9 cellular contexts compared by ENCODE assay signal in the genomic region with DNA sequence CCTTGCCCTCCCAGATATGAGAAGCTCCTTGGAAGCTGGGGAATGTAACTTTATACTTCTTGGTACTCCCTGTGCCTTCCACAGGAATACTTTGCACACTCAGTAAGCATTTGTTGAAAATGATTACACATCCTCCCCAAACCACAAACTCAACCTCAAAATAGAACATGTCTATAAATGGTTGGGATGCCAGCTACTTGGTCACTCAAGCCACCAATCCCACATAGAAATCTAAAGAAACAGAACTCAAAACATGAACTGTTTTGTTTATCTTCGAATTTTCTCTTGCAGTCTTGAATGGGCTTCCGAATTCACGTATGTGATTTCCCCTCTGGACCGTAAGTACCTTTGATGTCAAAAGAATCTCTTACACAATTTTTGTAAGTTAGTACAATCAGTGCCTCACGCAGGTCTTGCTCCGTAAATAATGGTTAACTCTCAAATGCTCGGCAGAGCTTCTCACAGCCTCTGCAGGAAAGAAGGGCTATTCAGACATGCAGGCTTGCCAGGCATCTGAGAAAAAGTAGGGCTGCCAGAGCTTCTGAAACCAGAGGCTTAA. TPM values are rescaled to one million over a fixed set of nuclear protein-coding genes. Genes with fewer than 3 reads are reported as not detected.
DNase-seq lines count a peak whose midpoint lies in the region; ATAC-seq, FAIRE-seq and TF ChIP-seq lines count a peak whose summit lies in the region.
"Had no signal": no experiment of that assay in that cellular context is flagged by ENCODE, and none has a peak within 500 bp of the region (broad histone marks: within the 10 kb centered on the region; RNA-seq: fewer than 3 reads in every experiment).

No MANE protein-coding gene starts in this region.

- peaks cover 31% of the 10 kb centered on the region for H3K27me3 Mint-ChIP-seq in activated T-helper 17 cell treated with anti-CD3 and anti-CD28 coated beads, Interleukin-2, amount 50 U/mL, for 72 hours

- H3K9ac ChIP-seq in kidney (ENCODE audit: low read length in 2 of 2) = no peak overlapping the region

- H3K27ac ChIP-seq in kidney (ENCODE audit: low read depth in 2 of 2, low read length in 2 of 2) = peak overlapping the region; percentile 61 to 67
- peak overlapping the region; percentile 18 for H3K27ac ChIP-seq in thymus (ENCODE audit: low read depth)

- in situ Hi-C loops in GM13977 (cut with MboI; ENCODE audit: low pct_unique_long_range_greater_than_20kb, low sequenced_read_pairs, unreplicated experiment) = no loop called here

- H3K4me1 ChIP-seq in kidney (ENCODE audit: control insufficient read depth in 1 of 2, insufficient read depth in 1 of 2, low read depth in 1 of 2, low read length in 2 of 2) = peaks cover 14 to 16% of the 10 kb centered on the region in 2 donors
- no peaks in the 10 kb centered on the region for H3K4me1 ChIP-seq in thymus (ENCODE audit: control insufficient read depth, insufficient read depth, low read length)

- no peaks in the 10 kb centered on the region for H3K36me3 Mint-ChIP-seq in activated T-helper 17 cell treated with anti-CD3 and anti-CD28 coated beads, Interleukin-2, amount 50 U/mL, for 72 hours (ENCODE audit: low read depth)

- no peaks in the 10 kb centered on the region for H3K27me3 ChIP-seq in thymus (ENCODE audit: control insufficient read depth, insufficient read depth)

- peaks cover 12% of the 10 kb centered on the region for H3K4me1 Mint-ChIP-seq in activated T-helper 17 cell treated with anti-CD3 and anti-CD28 coated beads, Interleukin-2, amount 50 U/mL, for 72 hours

- H3K9me3 Mint-ChIP-seq in activated T-helper 17 cell treated with anti-CD3 and anti-CD28 coated beads, Interleukin-2, amount 50 U/mL, for 72 hours = no peaks in the 10 kb centered on the region

- no peak overlapping the region for H3K4me3 ChIP-seq in kidney (ENCODE audit: low read length in 2 of 2)
- no peak overlapping the region for H3K4me3 ChIP-seq in thymus (ENCODE audit: low read length)

- 13% methylated on average over 7 of the region's 7 CpGs for WGBS in thymus

- peak; percentile 46 for ATAC-seq in activated T-helper 17 cell treated with anti-CD3 and anti-CD28 coated beads, Interleukin-2, amount 50 U/mL, for 72 hours (replicated peaks)
- no peak for ATAC-seq in HG03565 (IDR thresholded peaks at IDR 0.05; ENCODE audit: unreplicated experiment)

- TF ChIP-seq CTCF in kidney (IDR thresholded peaks at IDR 0.05; ENCODE audit: borderline replicate concordance, extremely low read depth, insufficient read depth) = no peak
- no peak for TF ChIP-seq CTCF in GM13977 (IDR thresholded peaks at IDR 0.05; ENCODE audit: extremely low read depth, insufficient read depth, missing control alignments)

- DNase-seq in SKM-1 treated with dmso at 0.1 percent for 144 hours (lab: John Stamatoyannopoulos, UW; ENCODE audit: unreplicated experiment) (peak; percentile 29), SKM-1 (lab: John Stamatoyannopoulos, UW; ENCODE audit: unreplicated experiment) (no peak), kidney (no peak), ecto neural progenitor cell (ENCODE audit: low spot score) (no peak), GM13977 (ENCODE audit: low spot score) (no peak)

- H3K9me3 ChIP-seq in kidney (ENCODE audit: control insufficient read depth in 1 of 2, low read length in 2 of 2) (no peaks in the 10 kb centered on the region), thymus (ENCODE audit: control insufficient read depth) (no peaks in the 10 kb centered on the region)

- H3K36me3 ChIP-seq in kidney (ENCODE audit: control insufficient read depth in 1 of 2, insufficient read depth in 2 of 2, low read length in 2 of 2) (peaks cover 6 to 9% of the 10 kb centered on the region in 2 donors), thymus (ENCODE audit: control insufficient read depth, insufficient read depth) (no peaks in the 10 kb centered on the region)

- H3K27ac Mint-ChIP-seq in activated T-helper 17 cell treated with anti-CD3 and anti-CD28 coated beads, Interleukin-2, amount 50 U/mL, for 72 hours = peak overlapping the region; percentile 18

- FAIRE-seq in kidney (lab: Jason Lieb, UNC) = no peak
- FAIRE-seq: A204.1 had no signal

- intact Hi-C loops in kidney (cut with DNase I) = no loop called here

- H3K4me3 Mint-ChIP-seq in activated T-helper 17 cell treated with anti-CD3 and anti-CD28 coated beads, Interleukin-2, amount 50 U/mL, for 72 hours = peak overlapping the region; percentile 29

RNA-seq across cellular contexts. Expression of gene SORT1, which starts 26.9 kb away (rescaled TPM):
- total RNA-seq in activated T-helper 17 cell treated with anti-CD3 and anti-CD28 coated beads, Interleukin-2, amount 50 U/mL, for 72 hours = under 1 TPM; 0.66 to 0.78 TPM
- 169 TPM for total RNA-seq in kidney
- polyA plus RNA-seq in kidney (ENCODE audit: insufficient read depth, low read depth, low replicate concordance) = 33.5 TPM
- polyA plus RNA-seq in thymus = 10.3 TPM

RNA-seq across cellular contexts. Expression of gene PSMA5, which starts 55.5 kb away (rescaled TPM):
- total RNA-seq in activated T-helper 17 cell treated with anti-CD3 and anti-CD28 coated beads, Interleukin-2, amount 50 U/mL, for 72 hours = 100 to 1,000 TPM; 106 to 198 TPM
- 71.4 TPM for total RNA-seq in kidney
- polyA plus RNA-seq in kidney (ENCODE audit: insufficient read depth, low read depth, low replicate concordance) = 91.1 TPM
- 72.3 TPM for polyA plus RNA-seq in thymus

Comparison
In these comparisons a context has a peak if more than half of its experiments do, and no peak if none do; other contexts are left out.
1. RNA of gene SORT1, which starts 26.9 kb away (total RNA-seq): 169 TPM in kidney (single experiment); 0.66 to 0.78 TPM in activated T-helper 17 cell treated with anti-CD3 and anti-CD28 coated beads, Interleukin-2, amount 50 U/mL, for 72 hours; every median in the first group is over 10 times any median in the second.